8 cellular contexts compared by ENCODE assay signal in genomic region chr4:83114576-83114975, GRCh38. TPM values are rescaled to one million over a fixed set of nuclear protein-coding genes. Genes with fewer than 3 reads are reported as not detected.
DNase-seq lines count a peak whose midpoint lies in the region; ATAC-seq and TF ChIP-seq lines count a peak whose summit lies in the region.

Gene PLAC8, minus strand, starts transcription at chr4:83114729. Its CDS starts 6,808 bp downstream, at chr4:83107921.

- peak within 1 kb of the TSS; percentile 93 for H3K27ac Mint-ChIP-seq in activated CD8-positive, alpha-beta T cell treated with anti-CD3 and anti-CD28 coated beads, Interleukin-2, amount 10 ng/mL, durations not matched to agents 7 days and 5 days
- no peak within 1 kb of the TSS for H3K27ac Mint-ChIP-seq in mesothelial cell of epicardium

- no peak within 1 kb of the TSS for H3K27ac ChIP-seq in GM23248
- peak within 1 kb of the TSS; percentile 81 to 89 for H3K27ac ChIP-seq in mucosa of rectum (ENCODE audit: low read depth in 2 of 2, low read length in 2 of 2)

- peaks cover 33% of the 10 kb centered on the region for H3K36me3 Mint-ChIP-seq in activated CD8-positive, alpha-beta T cell treated with anti-CD3 and anti-CD28 coated beads, Interleukin-2, amount 10 ng/mL, durations not matched to agents 7 days and 5 days (ENCODE audit: low read depth)
- no peaks in the 10 kb centered on the region for H3K36me3 Mint-ChIP-seq in mesothelial cell of epicardium

- H3K9me3 ChIP-seq in GM23248 (ENCODE audit: low read depth), result no peaks in the 10 kb centered on the region
- H3K9me3 ChIP-seq in Loucy (ENCODE audit: insufficient read depth, low read depth, low read length), result no peaks in the 10 kb centered on the region
- H3K9me3 ChIP-seq in mucosa of rectum (ENCODE audit: control insufficient read depth in 2 of 2, low read length in 2 of 2), result no peaks in the 10 kb centered on the region

- H2AFZ ChIP-seq in GM23248 (peak within 1 kb of the TSS; percentile 27; the same call in 1 of the 2 replicates), Loucy (ENCODE audit: low read length) (peak within 1 kb of the TSS; percentile 47)

- H3K27me3 Mint-ChIP-seq in activated CD8-positive, alpha-beta T cell treated with anti-CD3 and anti-CD28 coated beads, Interleukin-2, amount 10 ng/mL, durations not matched to agents 7 days and 5 days (ENCODE audit: low read depth), result no peaks in the 10 kb centered on the region
- no peaks in the 10 kb centered on the region for H3K27me3 Mint-ChIP-seq in mesothelial cell of epicardium (ENCODE audit: low read depth)

- H3K4me1 Mint-ChIP-seq in activated CD8-positive, alpha-beta T cell treated with anti-CD3 and anti-CD28 coated beads, Interleukin-2, amount 10 ng/mL, durations not matched to agents 7 days and 5 days (ENCODE audit: low read depth), result peaks cover 55% of the 10 kb centered on the region
- H3K4me1 Mint-ChIP-seq in mesothelial cell of epicardium, result peaks cover 8% of the 10 kb centered on the region

- H3K36me3 ChIP-seq in GM23248 (ENCODE audit: low read depth), result no peaks in the 10 kb centered on the region
- H3K36me3 ChIP-seq in Loucy (ENCODE audit: insufficient read depth, low read length), result no peaks in the 10 kb centered on the region
- no peaks in the 10 kb centered on the region for H3K36me3 ChIP-seq in mucosa of rectum (ENCODE audit: control insufficient read depth in 2 of 2, insufficient read depth in 2 of 2, low read length in 2 of 2)

- H4K20me1 ChIP-seq in GM23248 (ENCODE audit: insufficient read depth) (no peaks in the 10 kb centered on the region), Loucy (ENCODE audit: insufficient read depth, low read length, poor library complexity, severe bottlenecking) (no peaks in the 10 kb centered on the region)

- no peak within 1 kb of the TSS for H3K9ac ChIP-seq in GM23248
- H3K9ac ChIP-seq in Loucy (ENCODE audit: low read depth, low read length, poor library complexity, severe bottlenecking), result peak within 1 kb of the TSS; percentile 95
- H3K9ac ChIP-seq in mucosa of rectum (ENCODE audit: low read depth in 1 of 2, low read length in 2 of 2), result peak within 1 kb of the TSS; percentile 48 to 73

- no peaks in the 10 kb centered on the region for H3K27me3 ChIP-seq in GM23248 (replicated peaks; ENCODE audit: insufficient read depth)
- no peaks in the 10 kb centered on the region for H3K27me3 ChIP-seq in Loucy (ENCODE audit: insufficient read depth, low read length, poor library complexity, severe bottlenecking)
- no peaks in the 10 kb centered on the region for H3K27me3 ChIP-seq in mucosa of rectum (ENCODE audit: control insufficient read depth in 2 of 2, insufficient read depth in 2 of 2, low read length in 2 of 2)

- POLR2A ChIA-PET in activated CD8-positive, alpha-beta T cell treated with anti-CD3 and anti-CD28 coated beads, Interleukin-2, amount 10 ng/mL, durations not matched to agents 7 days and 5 days (lab: Charles Lee), result interaction anchor here (0.6 to 1.9 kb wide), 11 partner anchors 9 to 169 kb away, joined by 3 to 8 read pairs (median 3); partner anchors contain the start of gene LIN54

- H3K79me2 ChIP-seq in GM23248 (ENCODE audit: insufficient read depth), result no peaks in the 10 kb centered on the region
- peaks cover 37% of the 10 kb centered on the region for H3K79me2 ChIP-seq in Loucy (ENCODE audit: insufficient read depth, low read length)

- H3K9me3 Mint-ChIP-seq in activated CD8-positive, alpha-beta T cell treated with anti-CD3 and anti-CD28 coated beads, Interleukin-2, amount 10 ng/mL, durations not matched to agents 7 days and 5 days (ENCODE audit: insufficient read depth), result no peaks in the 10 kb centered on the region
- H3K9me3 Mint-ChIP-seq in mesothelial cell of epicardium, result no peaks in the 10 kb centered on the region

- 89 to 91% methylated on average over 5 of the region's 5 CpGs for WGBS in GM23248 (ENCODE audit: low coverage in 1 of 2, low lambda C conversion rate in 2 of 2, missing lambda C conversion rate in 2 of 2), 2 experiments

- no peaks in the 10 kb centered on the region for H3K9me2 ChIP-seq in GM23248 (ENCODE audit: insufficient read depth)
- H3K9me2 ChIP-seq in Loucy (replicated peaks; ENCODE audit: low read depth, low read length), result no peaks in the 10 kb centered on the region

- H3K4me2 ChIP-seq in GM23248 (ENCODE audit: unreplicated experiment) (peak within 1 kb of the TSS; percentile 19), Loucy (ENCODE audit: low read depth, low read length, poor library complexity, severe bottlenecking) (peak within 1 kb of the TSS; percentile 88)

- CTCF ChIA-PET in activated CD8-positive, alpha-beta T cell treated with anti-CD3 and anti-CD28 coated beads, Interleukin-2, amount 10 ng/mL, durations not matched to agents 7 days and 5 days (lab: Charles Lee), result interaction anchor here (0.6 to 5.8 kb wide), 15 partner anchors 12 to 170 kb away, joined by 3 to 47 read pairs (median 5); partner anchors contain the start of gene COQ2

- DNase-seq in GM13977 (ENCODE audit: low spot score), result peak; percentile 43
- DNase-seq in GM23248, result no peak
- DNase-seq in activated CD8-positive, alpha-beta T cell treated with anti-CD3 and anti-CD28 coated beads, Interleukin-2, amount 10 ng/mL, durations not matched to agents 7 days and 5 days, result peak; percentile 82
- DNase-seq in NCI-H345 (lab: John Stamatoyannopoulos, UW), result no peak
- DNase-seq in mesothelial cell of epicardium (ENCODE audit: low spot score in 2 of 2, unreplicated experiment in 2 of 2), result no peak
- DNase-seq in kidney tubule cell (ENCODE audit: low spot score), result no peak

- H3K4me1 ChIP-seq in GM23248 (ENCODE audit: insufficient read depth), result peaks cover 18% of the 10 kb centered on the region
- peaks cover 44% of the 10 kb centered on the region for H3K4me1 ChIP-seq in Loucy (ENCODE audit: insufficient read depth, low read length, poor library complexity, severe bottlenecking)
- H3K4me1 ChIP-seq in mucosa of rectum (ENCODE audit: control insufficient read depth in 2 of 2, insufficient read depth in 2 of 2, low read length in 2 of 2), result peaks cover 13 to 21% of the 10 kb centered on the region in 2 donors

- H3F3A ChIP-seq in GM23248 (ENCODE audit: insufficient read depth) (peaks cover 5% of the 10 kb centered on the region; the same call in 1 of the 2 replicates), Loucy (ENCODE audit: low read depth) (peaks cover 8% of the 10 kb centered on the region; the same call in 1 of the 2 replicates)

- in situ Hi-C loops in GM13977 (cut with MboI; ENCODE audit: low pct_unique_long_range_greater_than_20kb, low sequenced_read_pairs, unreplicated experiment) (no loop called here), GM23248 (cut with MboI) (no loop called here)

- H3K4me3 ChIP-seq in GM23248 (no peak within 1 kb of the TSS), Loucy (ENCODE audit: low read length, poor library complexity, severe bottlenecking) (peak within 1 kb of the TSS; percentile 89), mucosa of rectum (ENCODE audit: low read length in 2 of 2) (peak within 1 kb of the TSS; percentile 56 to 68)

- no peak for TF ChIP-seq CTCF in GM13977 (IDR thresholded peaks at IDR 0.05; ENCODE audit: extremely low read depth, insufficient read depth, missing control alignments)
- TF ChIP-seq CTCF in Loucy (conservative IDR thresholded peaks at IDR 0.05; ENCODE audit: low read length), result no peak
- TF ChIP-seq CTCF in mesothelial cell of epicardium (IDR thresholded peaks at IDR 0.05; ENCODE audit: unreplicated experiment), result no peak

- peak within 1 kb of the TSS; percentile 89 for H3K4me3 Mint-ChIP-seq in activated CD8-positive, alpha-beta T cell treated with anti-CD3 and anti-CD28 coated beads, Interleukin-2, amount 10 ng/mL, durations not matched to agents 7 days and 5 days
- H3K4me3 Mint-ChIP-seq in mesothelial cell of epicardium, result no peak within 1 kb of the TSS

- peak; percentile 60 for ATAC-seq in activated CD8-positive, alpha-beta T cell treated with anti-CD3 and anti-CD28 coated beads, Interleukin-2, amount 10 ng/mL, durations not matched to agents 7 days and 5 days

RNA-seq across cellular contexts. Expression of gene PLAC8, which starts in this region (rescaled TPM):
- not detected in 2 replicates for total RNA-seq in GM23248 (2014; rRNA removed; shearing (Covaris generic))
- polyA plus RNA-seq in GM23248 (2016; fragmentation: Nextera tagmentation; extraction: Ambion mirVana), result 0.40 and 0.79 TPM in 2 replicates
- total RNA-seq in activated CD8-positive, alpha-beta T cell treated with anti-CD3 and anti-CD28 coated beads, Interleukin-2, amount 10 ng/mL, durations not matched to agents 7 days and 5 days, result 100 to 1,000 TPM; 193 to 198 TPM
- 0.50 to 1.6 TPM (median 1.2 TPM) in 3 replicates for total RNA-seq in mesothelial cell of epicardium

Comparison
In these comparisons a context has a peak if more than half of its experiments do, and no peak if none do; other contexts are left out.
1. RNA of gene PLAC8 (total RNA-seq): 193 to 198 TPM in activated CD8-positive, alpha-beta T cell treated with anti-CD3 and anti-CD28 coated beads, Interleukin-2, amount 10 ng/mL, durations not matched to agents 7 days and 5 days; 0.50 to 1.6 TPM in mesothelial cell of epicardium and not detected in GM23248; every median in the first group is over 10 times any median in the second.
2. DNase-seq: peak in GM13977 (single experiment) and activated CD8-positive, alpha-beta T cell treated with anti-CD3 and anti-CD28 coated beads, Interleukin-2, amount 10 ng/mL, durations not matched to agents 7 days and 5 days (single experiment); none in GM23248 (single experiment), NCI-H345 (single experiment), mesothelial cell of epicardium (0 of 2) and kidney tubule cell (single experiment).